ENCODE assay signal across 4 cellular contexts in genomic region chr2:3569656-3570055, GRCh38. TPM values are rescaled to one million over a fixed set of nuclear protein-coding genes. Genes with fewer than 3 reads are reported as not detected.
"Had no signal": no experiment of that assay in that cellular context is flagged by ENCODE, and none has a peak within 500 bp of the region (broad histone marks: within the 10 kb centered on the region; RNA-seq: fewer than 3 reads in every experiment).

No MANE protein-coding gene starts in this region.

RNA-seq across cellular contexts. Expression of gene COLEC11, which starts 25.3 kb away (rescaled TPM):
- total RNA-seq: GM23248, H4, H7, HFFc6 had no signal
- polyA plus RNA-seq: GM23248 had no signal
